ENCODE assay signal across 8 cellular contexts in the genomic region with DNA sequence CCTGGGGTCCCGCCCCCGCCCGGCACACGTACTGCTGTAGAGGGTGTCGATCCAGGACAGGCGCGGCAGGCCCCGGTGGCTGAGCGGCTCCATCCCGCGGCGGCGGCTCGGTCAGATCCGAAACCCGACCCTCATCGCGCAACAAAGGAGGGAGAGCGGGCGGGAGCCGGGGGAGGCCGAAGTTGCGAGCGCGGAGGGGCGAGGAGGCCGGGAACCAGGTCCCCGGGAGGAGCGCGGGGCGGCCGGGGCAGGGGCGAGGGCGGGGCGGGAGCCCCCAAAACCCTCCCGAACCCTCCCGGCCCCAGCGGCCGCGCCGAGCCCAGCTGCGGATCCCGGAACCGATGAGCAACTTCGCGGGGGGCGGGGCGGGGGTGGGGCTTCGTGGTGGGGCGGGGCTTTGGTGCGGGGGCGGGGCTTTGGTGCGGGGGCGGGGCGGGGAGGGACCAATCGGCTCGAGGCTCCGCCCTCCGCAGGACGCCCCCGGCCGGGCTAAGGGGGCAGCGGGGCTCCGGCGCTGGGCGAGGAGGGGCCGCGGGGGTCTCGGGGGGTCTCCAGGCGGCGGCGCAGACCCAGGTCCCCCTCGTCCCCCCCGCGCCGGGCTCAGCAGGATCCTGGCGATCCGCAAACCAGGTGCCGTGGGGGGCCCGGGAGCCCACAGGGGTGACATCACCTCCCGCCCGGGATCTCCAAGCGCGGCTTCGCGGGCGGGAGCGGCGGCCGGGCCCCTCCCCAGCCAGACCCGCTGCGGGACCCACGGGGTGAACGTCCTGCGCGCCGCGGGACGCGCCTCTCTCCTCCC. TPM values are rescaled to one million over a fixed set of nuclear protein-coding genes. Genes with fewer than 3 reads are reported as not detected.
DNase-seq lines count a peak whose midpoint lies in the region; ATAC-seq and TF ChIP-seq lines count a peak whose summit lies in the region.

Gene ABR (minus strand): TSS at position 347 of the 799 bp plus-strand sequence. CDS start 254 bp downstream, at position 93.

- intact Hi-C loops in lower lobe of right lung (cut with DNase I), result no loop called here

- DNase-seq in activated T-cell treated with anti-CD3 and anti-CD28 coated beads for 1 hour (ENCODE audit: low read depth) (peak; percentile 56), activated T-cell treated with anti-CD3 and anti-CD28 coated beads for 4 hours (no peak), dermis blood vessel endothelial cell (peak; percentile 54), lower lobe of right lung (peak; percentile 73), middle frontal gyrus (ENCODE audit: extremely low spot score, low spot score) (no peak)
- DNase-seq in activated CD4-positive, alpha-beta T cell treated with anti-CD3 and anti-CD28 coated beads for 1 hour, result peak; percentile 47
- peak; percentile 19 to 30 for DNase-seq in stimulated activated CD8-positive, alpha-beta memory T cell treated with anti-CD3 and anti-CD28 coated beads, Interleukin-15, amount 100 ng/mL, for 48 hours (ENCODE audit: low read depth in 2 of 2)

- no peak for TF ChIP-seq CTCF in lower lobe of right lung (IDR thresholded peaks at IDR 0.05)

- no peaks in the 10 kb centered on the region for H3K36me3 ChIP-seq in lower lobe of right lung

- H3K9me3 ChIP-seq in lower lobe of right lung, result no peaks in the 10 kb centered on the region

- ATAC-seq in lower lobe of right lung, result peak; percentile 75 to 77
- no peak for ATAC-seq in GM21825 (IDR thresholded peaks at IDR 0.05; ENCODE audit: unreplicated experiment)

- peaks cover 47% of the 10 kb centered on the region for H3K4me1 ChIP-seq in lower lobe of right lung

- H3K27me3 ChIP-seq in lower lobe of right lung (ENCODE audit: low read depth), result no peaks in the 10 kb centered on the region

- peak within 1 kb of the TSS; percentile 78 for H3K4me3 ChIP-seq in lower lobe of right lung

- peak within 1 kb of the TSS; percentile 46 for H3K27ac ChIP-seq in lower lobe of right lung

RNA-seq across cellular contexts. Expression of gene ABR, which starts in this region (rescaled TPM):
- total RNA-seq in dermis blood vessel endothelial cell (38.5 and 54.6 TPM in 2 replicates), lower lobe of right lung (212 TPM)

Comparison
In these comparisons a context has a peak if more than half of its experiments do, and no peak if none do; other contexts are left out.
1. DNase-seq: peak in activated T-cell treated with anti-CD3 and anti-CD28 coated beads for 1 hour (single experiment), activated CD4-positive, alpha-beta T cell treated with anti-CD3 and anti-CD28 coated beads for 1 hour (single experiment), dermis blood vessel endothelial cell (single experiment), lower lobe of right lung (single experiment) and stimulated activated CD8-positive, alpha-beta memory T cell treated with anti-CD3 and anti-CD28 coated beads, Interleukin-15, amount 100 ng/mL, for 48 hours (2 of 2); none in activated T-cell treated with anti-CD3 and anti-CD28 coated beads for 4 hours (single experiment) and middle frontal gyrus (single experiment).